Comparison of ENCODE assay signal across 8 cellular contexts in the genomic region with DNA sequence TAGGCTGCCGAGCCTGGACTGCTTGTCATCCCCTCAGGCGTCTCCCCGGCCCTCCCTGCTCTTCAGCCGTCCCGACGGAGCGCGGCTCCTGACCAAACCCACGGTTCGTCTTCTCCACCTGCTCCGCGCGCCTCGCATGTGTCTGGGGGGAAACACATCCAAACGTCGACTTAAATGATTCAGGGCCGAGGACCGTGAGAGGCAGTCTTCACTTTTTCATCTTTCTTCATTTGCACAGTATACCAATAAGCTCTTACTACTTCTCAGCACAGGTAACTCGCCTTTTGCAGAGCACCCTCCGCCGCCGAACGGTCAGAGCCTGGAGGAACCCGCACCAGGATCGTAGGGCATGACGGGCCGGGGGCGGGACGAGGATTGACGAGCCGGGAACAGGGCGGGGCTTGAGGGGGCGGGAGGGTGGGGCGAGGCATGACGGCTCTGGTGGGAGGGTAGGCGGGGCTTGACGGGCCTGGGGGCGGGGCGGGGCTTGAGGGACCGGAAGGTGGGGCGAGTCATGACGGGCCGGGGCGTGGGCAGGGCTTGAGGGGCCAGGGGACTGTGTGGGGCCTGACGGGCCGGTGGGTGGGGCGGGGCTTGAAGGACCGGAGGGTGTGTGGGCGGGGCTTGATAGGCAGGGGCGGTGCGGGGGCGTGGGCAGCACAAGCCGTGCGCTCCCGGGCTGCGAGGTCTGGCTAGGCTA. TPM values are rescaled to one million over a fixed set of nuclear protein-coding genes. Genes with fewer than 3 reads are reported as not detected.
DNase-seq lines count a peak whose midpoint lies in the region; ATAC-seq, FAIRE-seq and TF ChIP-seq lines count a peak whose summit lies in the region.

A gene with protein sequence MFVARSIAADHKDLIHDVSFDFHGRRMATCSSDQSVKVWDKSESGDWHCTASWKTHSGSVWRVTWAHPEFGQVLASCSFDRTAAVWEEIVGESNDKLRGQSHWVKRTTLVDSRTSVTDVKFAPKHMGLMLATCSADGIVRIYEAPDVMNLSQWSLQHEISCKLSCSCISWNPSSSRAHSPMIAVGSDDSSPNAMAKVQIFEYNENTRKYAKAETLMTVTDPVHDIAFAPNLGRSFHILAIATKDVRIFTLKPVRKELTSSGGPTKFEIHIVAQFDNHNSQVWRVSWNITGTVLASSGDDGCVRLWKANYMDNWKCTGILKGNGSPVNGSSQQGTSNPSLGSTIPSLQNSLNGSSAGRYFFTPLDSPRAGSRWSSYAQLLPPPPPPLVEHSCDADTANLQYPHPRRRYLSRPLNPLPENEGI (plus strand): TSS at position 657 of the 700 bp plus-strand sequence. CDS start 111 bp downstream, outside the sequence.

- H2BK120ac ChIP-seq in IMR-90 (ENCODE audit: low read depth, low read length): peak within 1 kb of the TSS; percentile 81

- intact Hi-C loops in IMR-90 (cut with micrococcal nuclease) (loop anchor here (5.0 to 10.0 kb wide), 2 partner anchors 207 to 570 kb away; a partner anchor contains a TSS), OCI-LY7 (cut with micrococcal nuclease; ENCODE audit: unreplicated experiment) (loop anchor here (1.0 to 5.0 kb wide), 7 partner anchors 43 to 635 kb away; a partner anchor contains a TSS), endothelial cell of umbilical vein (cut with micrococcal nuclease) (loop anchor here (1.0 to 5.0 kb wide), 3 partner anchors 44 to 570 kb away; a partner anchor contains a TSS)

- H2AFZ ChIP-seq in IMR-90 (replicated peaks; ENCODE audit: low read length, poor library complexity): peak within 1 kb of the TSS; percentile 98
- peak within 1 kb of the TSS; percentile 70 for H2AFZ ChIP-seq in OCI-LY7 (ENCODE audit: low read length)
- peak within 1 kb of the TSS; percentile 95 for H2AFZ ChIP-seq in endothelial cell of umbilical vein (ENCODE audit: low read depth, low read length)

- WGBS in IMR-90 (ENCODE audit: extremely low coverage in 2 of 2, insufficient read length in 1 of 2), 2 experiments: 3% methylated on average over 8 of the region's 56 CpGs; no CpG with 5 or more reads in 1 of the 2 experiments

- in situ Hi-C loops in IMR-90 (cut with MboI; ENCODE audit: low sequenced_read_pairs): loop anchor here (10.0 kb wide), 1 partner anchor 573 kb away; a partner anchor contains a TSS

- H3K4me2 ChIP-seq in IMR-90 (ENCODE audit: low read depth, low read length): peak within 1 kb of the TSS; percentile 89
- H3K4me2 ChIP-seq in OCI-LY7 (ENCODE audit: low read length): peak within 1 kb of the TSS; percentile 93
- peak within 1 kb of the TSS; percentile 87 for H3K4me2 ChIP-seq in endothelial cell of umbilical vein (ENCODE audit: insufficient read depth, low read length)

- TF ChIP-seq RAD21 in IMR-90 (IDR thresholded peaks at IDR 0.05; ENCODE audit: low read length): no peak

- CTCF ChIA-PET in IMR-90 (lab: Yijun Ruan, JAX) (no interaction called here), OCI-LY7 (lab: Charles Lee; ENCODE audit: unreplicated experiment) (no interaction called here), endothelial cell of umbilical vein (lab: Charles Lee) (no interaction called here)

- H3K27me3 ChIP-seq in IMR-90 (ENCODE audit: control insufficient read depth, insufficient read depth, low read length) (no peaks in the 10 kb centered on the region), endothelial cell of umbilical vein (ENCODE audit: control insufficient read depth in 2 of 2, insufficient read depth in 2 of 2, low read length in 2 of 2) (no peaks in the 10 kb centered on the region)

- TSS peak; percentile 88 for BruUV-seq in IMR-90 (replicated peaks; lab: Mats Ljungman, UMichigan)
- no TSS peak for BruUV-seq in OCI-LY7 (replicated peaks; lab: Mats Ljungman, UMichigan)
- TSS peak; percentile 56 for BruUV-seq in endothelial cell of umbilical vein (replicated peaks; lab: Mats Ljungman, UMichigan)

- no peak for FAIRE-seq in endothelial cell of umbilical vein (lab: Jason Lieb, UNC)

- H2BK15ac ChIP-seq in IMR-90 (ENCODE audit: low read depth, low read length): peak within 1 kb of the TSS; percentile 74; the same call in 1 of the 3 replicates

- H4K20me1 ChIP-seq in IMR-90 (ENCODE audit: insufficient read depth, low read length) (peaks cover 7% of the 10 kb centered on the region), OCI-LY7 (ENCODE audit: insufficient read depth, low read length) (no peaks in the 10 kb centered on the region), endothelial cell of umbilical vein (replicated peaks; ENCODE audit: control insufficient read depth, extremely low read depth, insufficient read depth, low read length) (no peaks in the 10 kb centered on the region)

- H3K9me3 ChIP-seq in IMR-90 (ENCODE audit: control insufficient read depth, insufficient read depth, low read length) (no peaks in the 10 kb centered on the region), OCI-LY7 (ENCODE audit: low read length) (0 out of 2 replicates have a peak, but pooled peaks cover 5% of the 10 kb centered on the region), endothelial cell of umbilical vein (replicated peaks; ENCODE audit: control insufficient read depth, insufficient read depth, low read length) (no peaks in the 10 kb centered on the region)

- peaks cover 19 to 43% of the 10 kb centered on the region in 2 experiments for H3K79me1 ChIP-seq in IMR-90 (ENCODE audit: low read depth in 1 of 2, low read length in 2 of 2)

- H3K4me3 ChIP-seq in IMR-90 (ENCODE audit: insufficient read depth, low read depth, low read length) (peak within 1 kb of the TSS; percentile 88), OCI-LY7 (ENCODE audit: low read depth, low read length, poor library complexity, severe bottlenecking) (peak within 1 kb of the TSS; percentile 85), endothelial cell of umbilical vein (replicated peaks in 1 of 3; ENCODE audit: insufficient read depth in 1 of 3, low read depth in 1 of 3, low read length in 3 of 3) (peak within 1 kb of the TSS; percentile 50 to 81 (median 80))

- peak within 1 kb of the TSS; percentile 89 for H4K5ac ChIP-seq in IMR-90 (ENCODE audit: low read depth, low read length)

- POLR2A ChIA-PET in IMR-90 (lab: Charles Lee; ENCODE audit: unreplicated experiment): no interaction called here
- POLR2A ChIA-PET in OCI-LY7 (lab: Charles Lee): interaction anchor here (0.6 to 1.7 kb wide), 7 partner anchors 8 to 1164 kb away, joined by 3 to 7 read pairs (median 3); a partner anchor contains a TSS
- POLR2A ChIA-PET in endothelial cell of umbilical vein (lab: Charles Lee): interaction anchor here (0.6 to 1.0 kb wide), 2 partner anchors 280 to 570 kb away, joined by 4 to 9 read pairs; a partner anchor contains a TSS

- H2BK20ac ChIP-seq in IMR-90 (ENCODE audit: low read depth, low read length): peak within 1 kb of the TSS; percentile 41; the same call in 1 of the 2 replicates

- dilution Hi-C loops in IMR-90 (cut with HindIII; ENCODE audit: low sequenced_read_pairs, unreplicated experiment) (no loop called here), endothelial cell of umbilical vein (cut with MboI; ENCODE audit: extremely low pct_ligation_motif_present, low sequenced_read_pairs) (no loop called here)

- H2AK5ac ChIP-seq in IMR-90 (ENCODE audit: low read depth, low read length): peak within 1 kb of the TSS; percentile 93

- H2BK5ac ChIP-seq in IMR-90 (ENCODE audit: low read depth, low read length, poor library complexity, severe bottlenecking): peak within 1 kb of the TSS; percentile 90

- ATAC-seq in GM21528 (IDR thresholded peaks at IDR 0.05; ENCODE audit: low FRiP score, unreplicated experiment) (peak; percentile 77), IMR-90 (ENCODE audit: low read depth) (peak; percentile 93)

- H3K4ac ChIP-seq in IMR-90 (ENCODE audit: low read depth, low read length): peak within 1 kb of the TSS; percentile 92

- H3K9ac ChIP-seq in IMR-90 (ENCODE audit: low read depth, low read length) (peak within 1 kb of the TSS; percentile 90), endothelial cell of umbilical vein (replicated peaks; ENCODE audit: extremely low read depth, insufficient read depth, low read length) (peak within 1 kb of the TSS; percentile 79)

- peak; percentile 100 for DNase-seq in D341Med (ENCODE audit: low spot score)
- DNase-seq in IMR-90: peak; percentile 98
- peak; percentile 98 for DNase-seq in OCI-LY7 (ENCODE audit: low spot score)
- peak; percentile 99 for DNase-seq in activated T-cell treated with anti-CD3 and anti-CD28 coated beads for 1 hour (ENCODE audit: low read depth)
- peak; percentile 98 for DNase-seq in endothelial cell of umbilical vein (ENCODE audit: low read depth, low spot score)
- peak; percentile 87 for DNase-seq in middle frontal gyrus (ENCODE audit: extremely low spot score, low spot score)
- DNase-seq in stimulated activated CD8-positive, alpha-beta memory T cell treated with anti-CD3 and anti-CD28 coated beads, Interleukin-2, amount 100 ng/mL, for 1 hour (ENCODE audit: low read depth in 2 of 2): peak; percentile 99 to 100

- H3K4me1 ChIP-seq in IMR-90 (ENCODE audit: control insufficient read depth, insufficient read depth, low read length) (peaks cover 3% of the 10 kb centered on the region; the same call in 1 of the 2 replicates), OCI-LY7 (ENCODE audit: insufficient read depth, low read length, poor library complexity, severe bottlenecking) (peaks cover 37% of the 10 kb centered on the region), endothelial cell of umbilical vein (ENCODE audit: control insufficient read depth, extremely low read depth, insufficient read depth, low read length) (peaks cover 12% of the 10 kb centered on the region)

- H3K79me2 ChIP-seq in OCI-LY7 (ENCODE audit: insufficient read depth, low read depth, low read length) (peaks cover 56% of the 10 kb centered on the region), endothelial cell of umbilical vein (ENCODE audit: control insufficient read depth, insufficient read depth, low read length) (peaks cover 25% of the 10 kb centered on the region)

- peak within 1 kb of the TSS; percentile 92 for H3K23ac ChIP-seq in IMR-90 (ENCODE audit: low read depth, low read length)

- H3K27ac ChIP-seq in IMR-90 (ENCODE audit: insufficient read depth, low read length) (peak within 1 kb of the TSS; percentile 93), OCI-LY7 (ENCODE audit: low read depth, low read length, poor library complexity, severe bottlenecking) (peak within 1 kb of the TSS; percentile 97), endothelial cell of umbilical vein (ENCODE audit: insufficient read depth, low read depth, low read length) (peak within 1 kb of the TSS; percentile 90)

- H4K8ac ChIP-seq in IMR-90 (ENCODE audit: low read depth in 2 of 2, low read length in 2 of 2): peak within 1 kb of the TSS; percentile 97 to 98

- H3K9me2 ChIP-seq in OCI-LY7 (ENCODE audit: insufficient read depth, low read length): no peaks in the 10 kb centered on the region

- TF ChIP-seq CTCF in IMR-90 (conservative IDR thresholded peaks at IDR 0.05; ENCODE audit: low read depth, low read length): no peak
- no peak for TF ChIP-seq CTCF in OCI-LY7 (conservative IDR thresholded peaks at IDR 0.05; ENCODE audit: low read length)
- no peak for TF ChIP-seq CTCF in endothelial cell of umbilical vein (IDR thresholded peaks at IDR 0.05; ENCODE audit: extremely low read depth in 1 of 2, insufficient read depth in 1 of 2, low read depth in 1 of 2, low read length in 2 of 2)

- H4K91ac ChIP-seq in IMR-90 (ENCODE audit: insufficient read depth, low read depth, low read length): peak within 1 kb of the TSS; percentile 95

- H3K56ac ChIP-seq in IMR-90 (ENCODE audit: extremely low read depth, insufficient read depth, low read length): peak within 1 kb of the TSS; percentile 97

- H3K36me3 ChIP-seq in IMR-90 (ENCODE audit: control insufficient read depth, insufficient read depth, low read length) (no peaks in the 10 kb centered on the region), OCI-LY7 (ENCODE audit: insufficient read depth, low read length) (peaks cover 38% of the 10 kb centered on the region), endothelial cell of umbilical vein (ENCODE audit: control insufficient read depth in 2 of 2, extremely low read depth in 1 of 2, insufficient read depth in 2 of 2, low read length in 2 of 2) (no peaks in the 10 kb centered on the region)

- peak within 1 kb of the TSS; percentile 99 for H3K14ac ChIP-seq in IMR-90 (replicated peaks; ENCODE audit: low read depth, low read length)

- peak within 1 kb of the TSS; percentile 64 for H3K18ac ChIP-seq in IMR-90 (ENCODE audit: low read depth, low read length)

- TF ChIP-seq POLR2A in IMR-90 (IDR thresholded peaks at IDR 0.05; ENCODE audit: low read depth, low read length): peak; percentile 34; the same call in 1 of the 2 replicates
- TF ChIP-seq POLR2A in endothelial cell of umbilical vein (IDR thresholded peaks at IDR 0.05; ENCODE audit: low read depth, low read length): no peak

- peak within 1 kb of the TSS; percentile 100 for H2AK9ac ChIP-seq in IMR-90 (replicated peaks; ENCODE audit: low read depth, low read length, poor library complexity)

- H3K9me1 ChIP-seq in IMR-90 (ENCODE audit: insufficient read depth, low read length): peaks cover 13% of the 10 kb centered on the region
- H3K9me1 ChIP-seq in endothelial cell of umbilical vein (replicated peaks; ENCODE audit: control insufficient read depth, extremely low read depth, insufficient read depth, low read length): no peaks in the 10 kb centered on the region

RNA-seq across cellular contexts. Expression of the gene that starts here (rescaled TPM):
- 43.0 and 45.5 TPM in 2 replicates for total RNA-seq in IMR-90 (2012; rRNA removed)
- polyA plus RNA-seq in IMR-90 (2012; rRNA removed): 25.1 and 27.6 TPM in 2 replicates
- 9.5 and 19.0 TPM in 2 replicates for polyA plus RNA-seq in IMR-90 (2012; cell fraction: cytosol; rRNA removed)
- polyA plus RNA-seq in IMR-90 (2012; cell fraction: nucleus; rRNA removed; ENCODE audit: low replicate concordance): 8.2 and 20.6 TPM in 2 replicates
- total RNA-seq in OCI-LY7 (2014; rRNA removed; shearing (Covaris generic)): 61.6 and 74.6 TPM in 2 replicates
- total RNA-seq in OCI-LY7 (2022): 108 and 115 TPM in 2 replicates
- 42.8 and 45.9 TPM in 2 replicates for total RNA-seq in endothelial cell of umbilical vein
- polyA plus RNA-seq in endothelial cell of umbilical vein: 17.5 and 19.8 TPM in 2 replicates
- 26.5 and 28.1 TPM in 2 replicates for polyA plus RNA-seq in endothelial cell of umbilical vein (2011; cell fraction: cytosol; rRNA removed)
- 24.9 and 25.6 TPM in 2 replicates for polyA plus RNA-seq in endothelial cell of umbilical vein (2011; cell fraction: nucleus; rRNA removed)
- 14.5 and 21.5 TPM in 2 replicates for polyA plus RNA-seq in endothelial cell of umbilical vein (2012)
- 73.1 and 83.8 TPM in 2 replicates for polyA minus RNA-seq in endothelial cell of umbilical vein
- 67.2 TPM for polyA minus RNA-seq in endothelial cell of umbilical vein (2011; cell fraction: cytosol; rRNA and poly(A)+ RNA removed)
- 19.4 and 28.9 TPM in 2 replicates for polyA minus RNA-seq in endothelial cell of umbilical vein (2011; cell fraction: nucleus; rRNA and poly(A)+ RNA removed)

Comparison
In these comparisons a context has a peak if more than half of its experiments do, and no peak if none do; other contexts are left out.
1. Peak in every context shown above with its lines: DNase-seq, ATAC-seq, H3K4me3 ChIP-seq and H3K27ac ChIP-seq.